Comparison of ENCODE assay signal across 8 cellular contexts in genomic region chr1:32221980-32222751, GRCh38. TPM values are rescaled to one million over a fixed set of nuclear protein-coding genes. Genes with fewer than 3 reads are reported as not detected.
A peak's percentile ranks its signal among the peaks of the same experiment; 100 is the strongest.
DNase-seq lines count a peak whose midpoint lies in the region; ATAC-seq, FAIRE-seq and TF ChIP-seq lines count a peak whose summit lies in the region.

Gene EIF3I, plus strand, starts transcription at chr1:32222407. Its CDS starts 35 bp downstream, at chr1:32222442.
Gene TMEM234, minus strand, starts transcription at chr1:32222353. Its CDS starts 31 bp downstream, at chr1:32222322.

- H3K4me1 Mint-ChIP-seq in T-helper 17 cell (peaks cover 17% of the 10 kb centered on the region), progenitor cell of endocrine pancreas (ENCODE audit: low read depth) (peaks cover 22% of the 10 kb centered on the region)

- H3K4me3 Mint-ChIP-seq in T-helper 17 cell: peak within 1 kb of the TSS; percentile 92
- peak within 1 kb of the TSS; percentile 98 for H3K4me3 Mint-ChIP-seq in progenitor cell of endocrine pancreas (ENCODE audit: low read depth)

- H3K36me3 Mint-ChIP-seq in T-helper 17 cell (ENCODE audit: low read depth): no peaks in the 10 kb centered on the region
- peaks cover 6% of the 10 kb centered on the region for H3K36me3 Mint-ChIP-seq in progenitor cell of endocrine pancreas (ENCODE audit: insufficient read depth)

- H3K27ac ChIP-seq in left ventricle myocardium inferior (replicated peaks) (peak within 1 kb of the TSS; percentile 92), upper lobe of right lung (peak within 1 kb of the TSS; percentile 97)

- H3K36me3 ChIP-seq in left ventricle myocardium inferior (peaks cover 64% of the 10 kb centered on the region), upper lobe of right lung (peaks cover 37% of the 10 kb centered on the region)

- FAIRE-seq in GM12891 (lab: Jason Lieb, UNC): peak; percentile 95

- no peaks in the 10 kb centered on the region for H3K27me3 Mint-ChIP-seq in T-helper 17 cell
- no peaks in the 10 kb centered on the region for H3K27me3 Mint-ChIP-seq in progenitor cell of endocrine pancreas

- H3K27ac Mint-ChIP-seq in T-helper 17 cell: peak within 1 kb of the TSS; percentile 95
- peak within 1 kb of the TSS; percentile 98 for H3K27ac Mint-ChIP-seq in progenitor cell of endocrine pancreas

- DNase-seq in GM12891 (ENCODE audit: insufficient read length, low spot score) (peak; percentile 92), NCI-H1694 (lab: John Stamatoyannopoulos, UW) (peak; percentile 83), T-helper 17 cell (peak; percentile 78 to 84 (median 78)), amygdala (lab: John Stamatoyannopoulos, UW) (peak; percentile 20 to 95 (median 84)), left ventricle myocardium inferior (peak; percentile 91), progenitor cell of endocrine pancreas (ENCODE audit: low spot score, unreplicated experiment) (peak; percentile 76), upper lobe of right lung (peak; percentile 95)

- H3K27me3 ChIP-seq in left ventricle myocardium inferior (ENCODE audit: low read depth) (no peaks in the 10 kb centered on the region), upper lobe of right lung (no peaks in the 10 kb centered on the region)

- peak; percentile 87 for TF ChIP-seq POLR2A in GM12891 (IDR thresholded peaks at IDR 0.05; ENCODE audit: low read depth, low read length)

- H3K9me3 Mint-ChIP-seq in progenitor cell of endocrine pancreas (ENCODE audit: low read depth): no peaks in the 10 kb centered on the region

- ATAC-seq in HG02840 (IDR thresholded peaks at IDR 0.05; ENCODE audit: low FRiP score, unreplicated experiment) (peak; percentile 91), T-helper 17 cell (peak; percentile 95), upper lobe of right lung (peak; percentile 97)

- peaks cover 44% of the 10 kb centered on the region for H3K4me1 ChIP-seq in left ventricle myocardium inferior
- peaks cover 24% of the 10 kb centered on the region for H3K4me1 ChIP-seq in upper lobe of right lung

- H3K4me3 ChIP-seq in left ventricle myocardium inferior: peak within 1 kb of the TSS; percentile 98
- peak within 1 kb of the TSS; percentile 92 for H3K4me3 ChIP-seq in upper lobe of right lung

- intact Hi-C loops in left ventricle myocardium inferior (cut with micrococcal nuclease) (loop anchor here (10.0 kb wide), 1 partner anchor 93 kb away; no protein-coding TSS in a partner anchor), upper lobe of right lung (cut with DNase I) (no loop called here)

- TF ChIP-seq CTCF in left ventricle myocardium inferior (IDR thresholded peaks at IDR 0.05; ENCODE audit: borderline replicate concordance): no peak
- TF ChIP-seq CTCF in progenitor cell of endocrine pancreas (IDR thresholded peaks at IDR 0.05; ENCODE audit: unreplicated experiment): no peak
- no peak for TF ChIP-seq CTCF in upper lobe of right lung (IDR thresholded peaks at IDR 0.05)

- H3K9me3 ChIP-seq in T-helper 17 cell (ENCODE audit: control insufficient read depth, low read length, poor library complexity, severe bottlenecking) (no peaks in the 10 kb centered on the region), left ventricle myocardium inferior (replicated peaks) (no peaks in the 10 kb centered on the region), upper lobe of right lung (no peaks in the 10 kb centered on the region)

TF ChIP-seq in GM12891, 5 proteins besides CTCF, POLR2A, EP300 and RAD21:
- TF ChIP-seq POU2F2 (IDR thresholded peaks at IDR 0.05; ENCODE audit: low read depth, low read length) (no peak), PAX5 (IDR thresholded peaks at IDR 0.05; ENCODE audit: insufficient read depth, low read length, severe bottlenecking) (no peak), POLR2AphosphoS5 (IDR thresholded peaks at IDR 0.05; ENCODE audit: low read depth, low read length) (peak; percentile 90), TAF1 (IDR thresholded peaks at IDR 0.05; ENCODE audit: low read depth, low read length) (peak; percentile 86), SPI1 (IDR thresholded peaks at IDR 0.05; ENCODE audit: low read depth, low read length) (peak; percentile 25; the same call in 1 of the 2 replicates)

RNA-seq across cellular contexts. Expression of gene EIF3I, which starts in this region (rescaled TPM):
- polyA plus RNA-seq in GM12891 (2012; ENCODE audit: low read depth, missing spikeins): 180 TPM
- 100 to 1,000 TPM; 116 to 132 TPM for total RNA-seq in T-helper 17 cell
- 91.1 TPM for total RNA-seq in left ventricle myocardium inferior
- total RNA-seq in progenitor cell of endocrine pancreas: 143 and 145 TPM in 2 replicates
- 116 TPM for total RNA-seq in upper lobe of right lung

RNA-seq across cellular contexts. Expression of gene TMEM234, which starts in this region (rescaled TPM):
- polyA plus RNA-seq in GM12891 (2012; ENCODE audit: low read depth, missing spikeins): 10.9 TPM
- total RNA-seq in T-helper 17 cell (10 to 100 TPM; 13.1 to 18.8 TPM), left ventricle myocardium inferior (10.9 TPM), progenitor cell of endocrine pancreas (43.2 and 49.2 TPM in 2 replicates), upper lobe of right lung (22.3 TPM)

Comparison
In these comparisons a context has a peak if more than half of its experiments do, and no peak if none do; other contexts are left out.
1. Peak in every context shown above with its lines: DNase-seq, ATAC-seq, H3K4me3 ChIP-seq and H3K27ac ChIP-seq.